Comparison of ENCODE assay signal across 1 cellular context in genomic region chr3:98966862-98967554, GRCh38.
TF ChIP-seq lines count a peak whose summit lies in the region.

No MANE protein-coding gene starts in this region.

TF ChIP-seq in SK-N-SH, 30 proteins besides CTCF, POLR2A, EP300 and RAD21 (continued from another document):
- TF ChIP-seq REST (IDR thresholded peaks at IDR 0.05; ENCODE audit: low read depth, low read length) (no peak), SMC3 (IDR thresholded peaks at IDR 0.05; ENCODE audit: low read depth, low read length) (no peak), FOXJ3 (CRISPR knock-in tag; IDR thresholded peaks at IDR 0.05) (no peak), POLR2AphosphoS5 (IDR thresholded peaks at IDR 0.05; ENCODE audit: low read depth, low read length) (no peak), USF2 (IDR thresholded peaks at IDR 0.05; ENCODE audit: borderline replicate concordance, low read depth, low read length) (no peak), CHD2 (IDR thresholded peaks at IDR 0.05; ENCODE audit: low read length, partially characterized antibody) (no peak), JUND (IDR thresholded peaks at IDR 0.05) (0 out of 2 replicates have a peak, but pooled peaks have one; percentile 9), GATA2 (CRISPR knock-in tag; IDR thresholded peaks at IDR 0.05) (no peak), MAX (IDR thresholded peaks at IDR 0.05; ENCODE audit: low read depth) (0 out of 2 replicates have a peak, but pooled peaks have one; percentile 41), TEAD4 (IDR thresholded peaks at IDR 0.05; ENCODE audit: borderline replicate concordance, insufficient read depth) (no peak), USF1 (IDR thresholded peaks at IDR 0.05; ENCODE audit: borderline replicate concordance, low read depth) (no peak), SIN3A (IDR thresholded peaks at IDR 0.05; ENCODE audit: borderline replicate concordance, low read depth, low read length) (no peak), IRF3 (IDR thresholded peaks at IDR 0.05; ENCODE audit: low read depth, low read length) (no peak), GABPA (IDR thresholded peaks at IDR 0.05; ENCODE audit: low read depth) (no peak), MXI1 (IDR thresholded peaks at IDR 0.05; ENCODE audit: low read depth, low read length) (no peak), FOXM1 (IDR thresholded peaks at IDR 0.05; ENCODE audit: low read depth) (no peak), MEF2A (IDR thresholded peaks at IDR 0.05; ENCODE audit: borderline replicate concordance, low read depth) (no peak)
